1 cellular context compared by ENCODE assay signal in genomic region chr22:46010951-46011626, GRCh38.
TF ChIP-seq lines count a peak whose summit lies in the region.

No MANE protein-coding gene starts in this region.

TF ChIP-seq in HepG2, 621 proteins besides CTCF, POLR2A, EP300 and RAD21 (continued from another document and continues in another):
- TF ChIP-seq, protein P1, sequence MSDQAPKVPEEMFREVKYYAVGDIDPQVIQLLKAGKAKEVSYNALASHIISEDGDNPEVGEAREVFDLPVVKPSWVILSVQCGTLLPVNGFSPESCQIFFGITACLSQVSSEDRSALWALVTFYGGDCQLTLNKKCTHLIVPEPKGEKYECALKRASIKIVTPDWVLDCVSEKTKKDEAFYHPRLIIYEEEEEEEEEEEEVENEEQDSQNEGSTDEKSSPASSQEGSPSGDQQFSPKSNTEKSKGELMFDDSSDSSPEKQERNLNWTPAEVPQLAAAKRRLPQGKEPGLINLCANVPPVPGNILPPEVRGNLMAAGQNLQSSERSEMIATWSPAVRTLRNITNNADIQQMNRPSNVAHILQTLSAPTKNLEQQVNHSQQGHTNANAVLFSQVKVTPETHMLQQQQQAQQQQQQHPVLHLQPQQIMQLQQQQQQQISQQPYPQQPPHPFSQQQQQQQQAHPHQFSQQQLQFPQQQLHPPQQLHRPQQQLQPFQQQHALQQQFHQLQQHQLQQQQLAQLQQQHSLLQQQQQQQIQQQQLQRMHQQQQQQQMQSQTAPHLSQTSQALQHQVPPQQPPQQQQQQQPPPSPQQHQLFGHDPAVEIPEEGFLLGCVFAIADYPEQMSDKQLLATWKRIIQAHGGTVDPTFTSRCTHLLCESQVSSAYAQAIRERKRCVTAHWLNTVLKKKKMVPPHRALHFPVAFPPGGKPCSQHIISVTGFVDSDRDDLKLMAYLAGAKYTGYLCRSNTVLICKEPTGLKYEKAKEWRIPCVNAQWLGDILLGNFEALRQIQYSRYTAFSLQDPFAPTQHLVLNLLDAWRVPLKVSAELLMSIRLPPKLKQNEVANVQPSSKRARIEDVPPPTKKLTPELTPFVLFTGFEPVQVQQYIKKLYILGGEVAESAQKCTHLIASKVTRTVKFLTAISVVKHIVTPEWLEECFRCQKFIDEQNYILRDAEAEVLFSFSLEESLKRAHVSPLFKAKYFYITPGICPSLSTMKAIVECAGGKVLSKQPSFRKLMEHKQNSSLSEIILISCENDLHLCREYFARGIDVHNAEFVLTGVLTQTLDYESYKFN (CRISPR knock-in tag; conservative IDR thresholded peaks at IDR 0.05): 0 out of 2 replicates have a peak, but pooled peaks have one; percentile 11
- TF ChIP-seq RFX5 (IDR thresholded peaks at IDR 0.05; ENCODE audit: low read depth, low read length): no peak
- TF ChIP-seq, protein P2, sequence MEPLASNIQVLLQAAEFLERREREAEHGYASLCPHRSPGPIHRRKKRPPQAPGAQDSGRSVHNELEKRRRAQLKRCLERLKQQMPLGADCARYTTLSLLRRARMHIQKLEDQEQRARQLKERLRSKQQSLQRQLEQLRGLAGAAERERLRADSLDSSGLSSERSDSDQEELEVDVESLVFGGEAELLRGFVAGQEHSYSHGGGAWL (CRISPR knock-in tag; IDR thresholded peaks at IDR 0.05): no peak
- no peak for TF ChIP-seq ZNF713 (CRISPR knock-in tag; IDR thresholded peaks at IDR 0.05)
- TF ChIP-seq MNT (IDR thresholded peaks at IDR 0.05): no peak
- TF ChIP-seq KLF9 (CRISPR knock-in tag; IDR thresholded peaks at IDR 0.05; ENCODE audit: low read depth): no peak
- no peak for TF ChIP-seq ZFP62 (CRISPR knock-in tag; IDR thresholded peaks at IDR 0.05)
- TF ChIP-seq ZNF136 (CRISPR knock-in tag; IDR thresholded peaks at IDR 0.05; ENCODE audit: low read depth): no peak
- TF ChIP-seq ARNT2 (CRISPR knock-in tag; IDR thresholded peaks at IDR 0.05; ENCODE audit: low read depth): no peak
- no peak for TF ChIP-seq MIXL1 (CRISPR knock-in tag; IDR thresholded peaks at IDR 0.05)
- no peak for TF ChIP-seq ZNF343 (CRISPR knock-in tag; IDR thresholded peaks at IDR 0.05)
- TF ChIP-seq ZNF878 (CRISPR knock-in tag; IDR thresholded peaks at IDR 0.05): no peak
- TF ChIP-seq NR2C2 (CRISPR knock-in tag; IDR thresholded peaks at IDR 0.05; ENCODE audit: borderline replicate concordance): no peak
- no peak for TF ChIP-seq GFI1 (CRISPR knock-in tag; IDR thresholded peaks at IDR 0.05; ENCODE audit: borderline replicate concordance)
- TF ChIP-seq ZNF230 (CRISPR knock-in tag; IDR thresholded peaks at IDR 0.05): no peak
- no peak for TF ChIP-seq RFXANK (CRISPR knock-in tag; IDR thresholded peaks at IDR 0.05)
- TF ChIP-seq ARHGAP35 (CRISPR knock-in tag; IDR thresholded peaks at IDR 0.05; ENCODE audit: borderline replicate concordance): no peak
- no peak for TF ChIP-seq ZNF546 (CRISPR knock-in tag; conservative IDR thresholded peaks at IDR 0.05)
- TF ChIP-seq ZNF232 (CRISPR knock-in tag; IDR thresholded peaks at IDR 0.05; ENCODE audit: borderline replicate concordance): no peak
- TF ChIP-seq SNAPC5 (CRISPR knock-in tag; IDR thresholded peaks at IDR 0.05; ENCODE audit: borderline replicate concordance): no peak
- TF ChIP-seq TCF7L2 (IDR thresholded peaks at IDR 0.05; ENCODE audit: low read depth, low read length): no peak
- TF ChIP-seq ZNF124 (CRISPR knock-in tag; IDR thresholded peaks at IDR 0.05): no peak
- no peak for TF ChIP-seq CCAR2 (optimal IDR thresholded peaks at IDR 0.05; ENCODE audit: low read depth, low read length)
- no peak for TF ChIP-seq ADNP (CRISPR knock-in tag; IDR thresholded peaks at IDR 0.05)
- no peak for TF ChIP-seq SNAPC2 (CRISPR knock-in tag; IDR thresholded peaks at IDR 0.05)
- TF ChIP-seq SETDB1 (CRISPR knock-in tag; IDR thresholded peaks at IDR 0.05; ENCODE audit: borderline replicate concordance): no peak
- TF ChIP-seq CBFB (CRISPR knock-in tag; IDR thresholded peaks at IDR 0.05): no peak
- TF ChIP-seq HNRNPH1 (optimal IDR thresholded peaks at IDR 0.05; ENCODE audit: low read depth, low read length): no peak
- no peak for TF ChIP-seq DMTF1 (CRISPR knock-in tag; IDR thresholded peaks at IDR 0.05)
- TF ChIP-seq ZNF33A (CRISPR knock-in tag; IDR thresholded peaks at IDR 0.05; ENCODE audit: borderline replicate concordance): no peak
- no peak for TF ChIP-seq ZNF788 (CRISPR knock-in tag; IDR thresholded peaks at IDR 0.05; ENCODE audit: borderline replicate concordance)
- TF ChIP-seq ZBTB26 (CRISPR knock-in tag; IDR thresholded peaks at IDR 0.05; ENCODE audit: borderline replicate concordance): no peak
- TF ChIP-seq SNAPC4 (CRISPR knock-in tag; IDR thresholded peaks at IDR 0.05): no peak
- TF ChIP-seq HDAC2 (CRISPR knock-in tag; IDR thresholded peaks at IDR 0.05): no peak
- TF ChIP-seq ZNF747 (CRISPR knock-in tag; IDR thresholded peaks at IDR 0.05; ENCODE audit: borderline replicate concordance): no peak
- TF ChIP-seq, protein P3, sequence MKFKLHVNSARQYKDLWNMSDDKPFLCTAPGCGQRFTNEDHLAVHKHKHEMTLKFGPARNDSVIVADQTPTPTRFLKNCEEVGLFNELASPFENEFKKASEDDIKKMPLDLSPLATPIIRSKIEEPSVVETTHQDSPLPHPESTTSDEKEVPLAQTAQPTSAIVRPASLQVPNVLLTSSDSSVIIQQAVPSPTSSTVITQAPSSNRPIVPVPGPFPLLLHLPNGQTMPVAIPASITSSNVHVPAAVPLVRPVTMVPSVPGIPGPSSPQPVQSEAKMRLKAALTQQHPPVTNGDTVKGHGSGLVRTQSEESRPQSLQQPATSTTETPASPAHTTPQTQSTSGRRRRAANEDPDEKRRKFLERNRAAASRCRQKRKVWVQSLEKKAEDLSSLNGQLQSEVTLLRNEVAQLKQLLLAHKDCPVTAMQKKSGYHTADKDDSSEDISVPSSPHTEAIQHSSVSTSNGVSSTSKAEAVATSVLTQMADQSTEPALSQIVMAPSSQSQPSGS (CRISPR knock-in tag; IDR thresholded peaks at IDR 0.05): no peak
- TF ChIP-seq, protein P4, sequence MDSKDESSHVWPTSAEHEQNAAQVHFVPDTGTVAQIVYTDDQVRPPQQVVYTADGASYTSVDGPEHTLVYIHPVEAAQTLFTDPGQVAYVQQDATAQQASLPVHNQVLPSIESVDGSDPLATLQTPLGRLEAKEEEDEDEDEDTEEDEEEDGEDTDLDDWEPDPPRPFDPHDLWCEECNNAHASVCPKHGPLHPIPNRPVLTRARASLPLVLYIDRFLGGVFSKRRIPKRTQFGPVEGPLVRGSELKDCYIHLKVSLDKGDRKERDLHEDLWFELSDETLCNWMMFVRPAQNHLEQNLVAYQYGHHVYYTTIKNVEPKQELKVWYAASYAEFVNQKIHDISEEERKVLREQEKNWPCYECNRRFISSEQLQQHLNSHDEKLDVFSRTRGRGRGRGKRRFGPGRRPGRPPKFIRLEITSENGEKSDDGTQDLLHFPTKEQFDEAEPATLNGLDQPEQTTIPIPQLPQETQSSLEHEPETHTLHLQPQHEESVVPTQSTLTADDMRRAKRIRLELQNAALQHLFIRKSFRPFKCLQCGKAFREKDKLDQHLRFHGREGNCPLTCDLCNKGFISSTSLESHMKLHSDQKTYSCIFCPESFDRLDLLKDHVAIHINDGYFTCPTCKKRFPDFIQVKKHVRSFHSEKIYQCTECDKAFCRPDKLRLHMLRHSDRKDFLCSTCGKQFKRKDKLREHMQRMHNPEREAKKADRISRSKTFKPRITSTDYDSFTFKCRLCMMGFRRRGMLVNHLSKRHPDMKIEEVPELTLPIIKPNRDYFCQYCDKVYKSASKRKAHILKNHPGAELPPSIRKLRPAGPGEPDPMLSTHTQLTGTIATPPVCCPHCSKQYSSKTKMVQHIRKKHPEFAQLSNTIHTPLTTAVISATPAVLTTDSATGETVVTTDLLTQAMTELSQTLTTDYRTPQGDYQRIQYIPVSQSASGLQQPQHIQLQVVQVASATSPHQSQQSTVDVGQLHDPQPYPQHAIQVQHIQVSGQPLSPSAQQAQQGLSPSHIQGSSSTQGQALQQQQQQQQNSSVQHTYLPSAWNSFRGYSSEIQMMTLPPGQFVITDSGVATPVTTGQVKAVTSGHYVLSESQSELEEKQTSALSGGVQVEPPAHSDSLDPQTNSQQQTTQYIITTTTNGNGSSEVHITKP (CRISPR knock-in tag; IDR thresholded peaks at IDR 0.05; ENCODE audit: low read depth): no peak
- TF ChIP-seq ZNF501 (CRISPR knock-in tag; IDR thresholded peaks at IDR 0.05): no peak
- no peak for TF ChIP-seq SOX5 (CRISPR knock-in tag; IDR thresholded peaks at IDR 0.05; ENCODE audit: borderline replicate concordance)
- no peak for TF ChIP-seq ZNF224 (CRISPR knock-in tag; IDR thresholded peaks at IDR 0.05)
- TF ChIP-seq LBX2 (CRISPR knock-in tag; IDR thresholded peaks at IDR 0.05; ENCODE audit: borderline replicate concordance): no peak
- no peak for TF ChIP-seq ZNF589 (CRISPR knock-in tag; conservative IDR thresholded peaks at IDR 0.05)
